In genomic region chr14:103519837-103520212, GRCh38 we compare ENCODE assay signal across 8 cellular contexts. TPM values are rescaled to one million over a fixed set of nuclear protein-coding genes. Genes with fewer than 3 reads are reported as not detected.
A peak's percentile ranks its signal among the peaks of the same experiment; 100 is the strongest.
DNase-seq lines count a peak whose midpoint lies in the region; ATAC-seq and TF ChIP-seq lines count a peak whose summit lies in the region.

No MANE protein-coding gene starts in this region.

- H2BK15ac ChIP-seq in mesenchymal stem cell (ENCODE audit: low read depth, poor library complexity, severe bottlenecking): no peak overlapping the region

- H3K27ac Mint-ChIP-seq in activated T-cell treated with anti-CD3 and anti-CD28 coated beads, Interleukin-2, amount 50 U/mL, for 72 hours: no peak overlapping the region
- peak overlapping the region; percentile 79 for H3K27ac Mint-ChIP-seq in type B pancreatic cell

- H3K4me2 ChIP-seq in mesenchymal stem cell (ENCODE audit: low read length, poor library complexity, severe bottlenecking): no peak overlapping the region

- H3K9me3 ChIP-seq in ascending aorta (no peaks in the 10 kb centered on the region), mesenchymal stem cell (ENCODE audit: control insufficient read depth, low read length) (no peaks in the 10 kb centered on the region)

- H4K8ac ChIP-seq in mesenchymal stem cell (ENCODE audit: low read length): no peak overlapping the region

- H3K4me3 ChIP-seq in ascending aorta (no peak overlapping the region), mesenchymal stem cell (ENCODE audit: insufficient read depth in 1 of 2, low read depth in 1 of 2, low read length in 2 of 2) (no peak overlapping the region)

- H2AFZ ChIP-seq in mesenchymal stem cell (ENCODE audit: low read depth, low read length): no peak overlapping the region

- H4K91ac ChIP-seq in mesenchymal stem cell (ENCODE audit: low read length): no peak overlapping the region

- H3K79me1 ChIP-seq in mesenchymal stem cell (replicated peaks; ENCODE audit: low read length, poor library complexity, severe bottlenecking): no peaks in the 10 kb centered on the region

- peak overlapping the region; percentile 79 to 82 for H3K27ac ChIP-seq in ascending aorta
- H3K27ac ChIP-seq in mesenchymal stem cell (ENCODE audit: low read length, poor library complexity, severe bottlenecking): no peak overlapping the region

- H3K23ac ChIP-seq in mesenchymal stem cell (ENCODE audit: low read length in 2 of 2): no peak overlapping the region

- no peak overlapping the region for H2AK5ac ChIP-seq in mesenchymal stem cell (ENCODE audit: low read length, severe bottlenecking)

- no peak for ATAC-seq in activated T-cell treated with anti-CD3 and anti-CD28 coated beads, Interleukin-2, amount 50 U/mL, for 72 hours (replicated peaks in 1 of 2)
- ATAC-seq in HG02885 (IDR thresholded peaks at IDR 0.05; ENCODE audit: poor library complexity, unreplicated experiment): no peak
- ATAC-seq in GM21723 (IDR thresholded peaks at IDR 0.05; ENCODE audit: unreplicated experiment): no peak
- ATAC-seq in HG03159 (IDR thresholded peaks at IDR 0.05; ENCODE audit: unreplicated experiment): no peak

- no peaks in the 10 kb centered on the region for H3K9me3 Mint-ChIP-seq in activated T-cell treated with anti-CD3 and anti-CD28 coated beads, Interleukin-2, amount 50 U/mL, for 72 hours
- no peaks in the 10 kb centered on the region for H3K9me3 Mint-ChIP-seq in type B pancreatic cell

- H3K14ac ChIP-seq in mesenchymal stem cell (ENCODE audit: low read length in 2 of 2): no peak overlapping the region

- peaks cover 16% of the 10 kb centered on the region for H3K4me1 Mint-ChIP-seq in activated T-cell treated with anti-CD3 and anti-CD28 coated beads, Interleukin-2, amount 50 U/mL, for 72 hours (ENCODE audit: low read depth)
- peaks cover 20% of the 10 kb centered on the region for H3K4me1 Mint-ChIP-seq in type B pancreatic cell (ENCODE audit: unreplicated experiment)

- H3K9ac ChIP-seq in mesenchymal stem cell (ENCODE audit: low read length): peak overlapping the region; percentile 17

- no peak overlapping the region for H3K18ac ChIP-seq in mesenchymal stem cell (ENCODE audit: low read depth in 1 of 2, low read length in 2 of 2)

- no peaks in the 10 kb centered on the region for H3K27me3 Mint-ChIP-seq in activated T-cell treated with anti-CD3 and anti-CD28 coated beads, Interleukin-2, amount 50 U/mL, for 72 hours (ENCODE audit: low read depth)
- peaks cover 13% of the 10 kb centered on the region for H3K27me3 Mint-ChIP-seq in type B pancreatic cell

- H3K36me3 ChIP-seq in ascending aorta: no peaks in the 10 kb centered on the region
- peaks cover 9 to 11% of the 10 kb centered on the region in 2 experiments for H3K36me3 ChIP-seq in mesenchymal stem cell (ENCODE audit: control insufficient read depth in 1 of 2, insufficient read depth in 2 of 2, low read depth in 1 of 2, low read length in 2 of 2)

- H2BK120ac ChIP-seq in mesenchymal stem cell (ENCODE audit: low read depth, low read length): no peak overlapping the region

- H3K4ac ChIP-seq in mesenchymal stem cell (ENCODE audit: low read depth in 1 of 2, low read length in 2 of 2): no peak overlapping the region

- intact Hi-C loops in ascending aorta (cut with DNase I): loop anchor here (5.0 kb wide), 1 partner anchor 107 kb away; the partner anchor contains the start of gene KLC1

- TF ChIP-seq CTCF in ascending aorta (IDR thresholded peaks at IDR 0.05): no peak
- TF ChIP-seq CTCF in type B pancreatic cell (conservative IDR thresholded peaks at IDR 0.05): no peak

- H3K4me1 ChIP-seq in ascending aorta (peaks cover 25 to 34% of the 10 kb centered on the region in 2 donors), mesenchymal stem cell (ENCODE audit: control insufficient read depth, insufficient read depth, low read depth, low read length) (peaks cover 56% of the 10 kb centered on the region)

- no peak overlapping the region for H2BK12ac ChIP-seq in mesenchymal stem cell (ENCODE audit: low read length in 2 of 2)

- H3K27me3 ChIP-seq in ascending aorta (no peaks in the 10 kb centered on the region), mesenchymal stem cell (ENCODE audit: control insufficient read depth in 1 of 2, insufficient read depth in 1 of 2, low read length in 2 of 2) (peaks cover 10 to 15% of the 10 kb centered on the region in 2 experiments)

- no peak for DNase-seq in activated T-cell treated with anti-CD3 and anti-CD28 coated beads, Interleukin-2, amount 50 U/mL, for 72 hours
- no peak for DNase-seq in activated T-cell treated with anti-CD3 and anti-CD28 coated beads, Interleukin-2, amount 50 U/mL, for 1 hour
- DNase-seq in ascending aorta (ENCODE audit: low spot score in 2 of 2) (peak in 1 of 2 donors; percentile 70), mesenchymal stem cell (no peak), type B pancreatic cell (ENCODE audit: extremely low spot score, unreplicated experiment) (no peak)

- H3K36me3 Mint-ChIP-seq in activated T-cell treated with anti-CD3 and anti-CD28 coated beads, Interleukin-2, amount 50 U/mL, for 72 hours (ENCODE audit: insufficient read depth in 2 of 2): peaks cover 0 to 1% of the 10 kb centered on the region in 2 donors
- no peaks in the 10 kb centered on the region for H3K36me3 Mint-ChIP-seq in type B pancreatic cell

- H2BK5ac ChIP-seq in mesenchymal stem cell (ENCODE audit: low read depth, low read length, poor library complexity, severe bottlenecking): no peak overlapping the region

- H3K4me3 Mint-ChIP-seq in activated T-cell treated with anti-CD3 and anti-CD28 coated beads, Interleukin-2, amount 50 U/mL, for 72 hours: peak overlapping the region; percentile 39 to 72
- H3K4me3 Mint-ChIP-seq in type B pancreatic cell: peak overlapping the region; percentile 78

- 91% methylated on average over 22 of the region's 22 CpGs for WGBS in mesenchymal stem cell

RNA-seq across cellular contexts. Expression of gene CKB, which starts 2.8 kb away (rescaled TPM):
- 1 to 10 TPM; 7.0 to 9.5 TPM for total RNA-seq in activated T-cell treated with anti-CD3 and anti-CD28 coated beads, Interleukin-2, amount 50 U/mL, for 72 hours
- total RNA-seq in ascending aorta (144 TPM), type B pancreatic cell (ENCODE audit: low replicate concordance) (180 and 323 TPM in 2 replicates)
- 46.1 TPM for polyA plus RNA-seq in mesenchymal stem cell (2013, experiment 1 of 2)
- 46.9 TPM for polyA plus RNA-seq in mesenchymal stem cell (2013, experiment 2 of 2)

RNA-seq across cellular contexts. Expression of gene TRMT61A, which starts 9.2 kb away (rescaled TPM):
- 1 to 10 TPM; 6.3 to 8.4 TPM for total RNA-seq in activated T-cell treated with anti-CD3 and anti-CD28 coated beads, Interleukin-2, amount 50 U/mL, for 72 hours
- total RNA-seq in ascending aorta (31.2 TPM), type B pancreatic cell (ENCODE audit: low replicate concordance) (10.8 and 12.4 TPM in 2 replicates)
- 3.6 TPM for polyA plus RNA-seq in mesenchymal stem cell (2013, experiment 1 of 2)
- polyA plus RNA-seq in mesenchymal stem cell (2013, experiment 2 of 2): 3.8 TPM

RNA-seq across cellular contexts. Expression of gene BAG5, which starts 42.6 kb away (rescaled TPM):
- 10 to 100 TPM; 29.3 TPM for total RNA-seq in activated T-cell treated with anti-CD3 and anti-CD28 coated beads, Interleukin-2, amount 50 U/mL, for 72 hours
- total RNA-seq in ascending aorta (7.1 TPM), type B pancreatic cell (ENCODE audit: low replicate concordance) (23.3 and 30.5 TPM in 2 replicates)
- polyA plus RNA-seq in mesenchymal stem cell (2013, experiment 1 of 2): 14.8 TPM
- polyA plus RNA-seq in mesenchymal stem cell (2013, experiment 2 of 2): 14.4 TPM

RNA-seq across cellular contexts. Expression of gene COA8, which starts 42.9 kb away (rescaled TPM):
- 10 to 100 TPM; 40.0 to 47.8 TPM for total RNA-seq in activated T-cell treated with anti-CD3 and anti-CD28 coated beads, Interleukin-2, amount 50 U/mL, for 72 hours
- total RNA-seq in ascending aorta (37.7 TPM), type B pancreatic cell (ENCODE audit: low replicate concordance) (39.8 and 42.5 TPM in 2 replicates)
- polyA plus RNA-seq in mesenchymal stem cell (2013, experiment 1 of 2): 63.1 TPM
- polyA plus RNA-seq in mesenchymal stem cell (2013, experiment 2 of 2): 58.9 TPM

Comparison
In these comparisons a context has a peak if more than half of its experiments do, and no peak if none do; other contexts are left out.
1. RNA of gene CKB, which starts 2.8 kb away (total RNA-seq): 180 to 323 TPM in type B pancreatic cell and 144 TPM in ascending aorta (single experiment); 7.0 to 9.5 TPM in activated T-cell treated with anti-CD3 and anti-CD28 coated beads, Interleukin-2, amount 50 U/mL, for 72 hours; every median in the first group is over 10 times any median in the second.